Comparison of ENCODE assay signal across 14 cellular contexts in the genomic region with DNA sequence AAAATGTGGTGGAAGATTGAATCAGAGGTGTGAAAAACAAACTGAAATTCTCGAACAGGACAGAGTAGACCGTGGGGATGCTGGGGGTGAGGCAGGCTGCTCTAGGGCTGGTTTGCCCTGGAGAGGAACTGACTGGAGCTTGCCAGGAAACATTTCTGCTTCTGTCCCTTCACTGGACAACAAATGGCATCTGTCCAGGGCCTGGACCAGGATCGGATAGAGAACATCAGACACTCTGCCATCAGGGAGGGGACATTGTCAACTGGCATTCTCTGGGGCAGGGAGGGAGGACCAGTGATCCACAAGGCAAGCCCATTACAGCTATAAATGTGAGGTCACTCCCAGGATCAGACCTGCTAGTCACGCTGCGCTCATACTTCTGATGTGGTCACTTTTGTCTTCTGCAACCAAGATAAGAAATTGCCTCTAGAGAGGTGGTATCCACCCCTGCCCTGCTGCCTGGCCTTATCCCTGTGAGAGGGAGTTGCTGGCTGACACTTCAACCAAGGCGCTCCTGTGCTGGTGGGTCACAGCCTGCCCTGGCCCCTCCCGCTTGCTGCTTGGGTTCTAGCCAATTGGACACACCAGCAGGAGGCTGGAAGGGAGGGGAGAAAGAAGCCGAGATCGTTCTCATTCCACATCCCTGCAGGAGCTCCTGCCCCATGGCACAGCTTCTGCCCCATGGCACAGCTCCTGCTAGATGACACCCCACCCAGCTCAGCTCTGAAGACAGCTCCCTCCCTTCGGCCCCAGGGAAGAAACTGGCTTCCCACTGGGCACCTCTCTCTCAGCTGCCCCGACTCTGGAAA. TPM values are rescaled to one million over a fixed set of nuclear protein-coding genes. Genes with fewer than 3 reads are reported as not detected.
A peak's percentile ranks its signal among the peaks of the same experiment; 100 is the strongest.
DNase-seq lines count a peak whose midpoint lies in the region; TF ChIP-seq lines count a peak whose summit lies in the region.
"Had no signal": no experiment of that assay in that cellular context is flagged by ENCODE, and none has a peak within 500 bp of the region (broad histone marks: within the 10 kb centered on the region; RNA-seq: fewer than 3 reads in every experiment).

No MANE protein-coding gene starts in this region.

- no peak overlapping the region for H3K27ac Mint-ChIP-seq in Caco-2 (ENCODE audit: unreplicated experiment)
- H3K27ac Mint-ChIP-seq: T-cell had no signal

- H3K4me1 ChIP-seq in SJCRH30 (no peaks in the 10 kb centered on the region; the same call in 1 of the 2 replicates), Caco-2 (no peaks in the 10 kb centered on the region)
- H3K4me1 ChIP-seq: foreskin keratinocyte had no signal

- H3K27me3 Mint-ChIP-seq in Caco-2 (ENCODE audit: insufficient read depth, unreplicated experiment): no peaks in the 10 kb centered on the region

- H3K4me3 ChIP-seq in SJCRH30: no peak overlapping the region
- H3K4me3 ChIP-seq in Caco-2 (ENCODE audit: low read depth, low read length): no peak overlapping the region

- no peaks in the 10 kb centered on the region; the same call in 1 of the 2 replicates for H3K27me3 ChIP-seq in SJCRH30
- no peaks in the 10 kb centered on the region for H3K27me3 ChIP-seq in Caco-2 (replicated peaks; ENCODE audit: control insufficient read depth, insufficient read depth, low read length)

- in situ Hi-C loops in G401 (cut with HindIII; ENCODE audit: low sequenced_read_pairs): no loop called here

- no peaks in the 10 kb centered on the region for H3K9me3 Mint-ChIP-seq in Caco-2 (ENCODE audit: unreplicated experiment)
- H3K9me3 Mint-ChIP-seq: T-cell had no signal

- no peaks in the 10 kb centered on the region for H3K36me3 Mint-ChIP-seq in Caco-2 (ENCODE audit: insufficient read depth, unreplicated experiment)
- H3K36me3 Mint-ChIP-seq: T-cell had no signal

- DNase-seq in G401 (ENCODE audit: low spot score) (peak; percentile 23), SJCRH30 (peak; percentile 48 to 49), head of caudate nucleus (peak in 37 of 42 donors; percentile 17 to 79 (median 58)), nucleus accumbens (lab: John Stamatoyannopoulos, UW) (peak in 30 of 56 donors; percentile 6 to 61 (median 22)), mesenteric fat pad (ENCODE audit: low spot score) (no peak), NCI-H446 treated with DMSO at 0.1 percent for 48 hours (lab: John Stamatoyannopoulos, UW) (no peak), Caco-2 (no peak), cortex of kidney (lab: John Stamatoyannopoulos, UW) (no peak)
- DNase-seq: activated CD4-positive, alpha-beta T cell treated with anti-CD3 and anti-CD28 coated beads for 48 hours; effector memory CD4-positive, alpha-beta T cell; foreskin keratinocyte; islet precursor cell; stimulated activated CD4-positive, alpha-beta T cell treated with anti-CD3 and anti-CD28 coated beads, Interleukin-2, amount 100 ng/mL, for 48 hours; T-cell had no signal

- POLR2A ChIA-PET in Caco-2 (lab: Charles Lee): no interaction called here

- CTCF ChIA-PET in Caco-2 (lab: Charles Lee): interaction anchor here (0.6 to 0.7 kb wide), 2 partner anchors 8 to 881 kb away, joined by 3 read pairs; no protein-coding TSS in a partner anchor

- no peak overlapping the region for H3K27ac ChIP-seq in SJCRH30
- H3K27ac ChIP-seq: foreskin keratinocyte had no signal

- no peak overlapping the region for H3K4me3 Mint-ChIP-seq in Caco-2 (ENCODE audit: unreplicated experiment)
- H3K4me3 Mint-ChIP-seq: T-cell had no signal

- no TSS peak for BruUV-seq in Caco-2 (replicated peaks; lab: Mats Ljungman, UMichigan)

- H3K9me3 ChIP-seq in SJCRH30 (replicated peaks) (no peaks in the 10 kb centered on the region), Caco-2 (no peaks in the 10 kb centered on the region)

- H3K36me3 ChIP-seq in SJCRH30: no peaks in the 10 kb centered on the region
- no peaks in the 10 kb centered on the region for H3K36me3 ChIP-seq in Caco-2 (ENCODE audit: control insufficient read depth, insufficient read depth, low read length)

- TF ChIP-seq CTCF in Caco-2 (IDR thresholded peaks at IDR 0.05; ENCODE audit: insufficient read depth in 1 of 2, low read depth in 1 of 2, low read length in 1 of 2, severe bottlenecking in 1 of 2, unreplicated experiment in 1 of 2): no peak

- H3K4me1 Mint-ChIP-seq in Caco-2 (ENCODE audit: low read depth, unreplicated experiment): no peaks in the 10 kb centered on the region
- H3K4me1 Mint-ChIP-seq: T-cell had no signal

- intact Hi-C loops in head of caudate nucleus (cut with DNase I) (no loop called here), Caco-2 (cut with micrococcal nuclease; ENCODE audit: unreplicated experiment) (no loop called here)

RNA-seq across cellular contexts. Expression of a gene that starts 8.7 kb away (rescaled TPM):
- total RNA-seq in G401 (2014; rRNA removed; shearing (Covaris generic)): 1.6 and 2.6 TPM in 2 replicates
- total RNA-seq in SJCRH30 (2014; rRNA removed; shearing (Covaris generic)): 6.7 and 8.5 TPM in 2 replicates
- total RNA-seq in mesenteric fat pad (2.5 TPM), Caco-2 (2022) (not detected in 2 replicates)
- total RNA-seq: foreskin keratinocyte had no signal

RNA-seq across cellular contexts. Expression of a gene that starts 44.0 kb away (rescaled TPM):
- total RNA-seq in G401 (2014; rRNA removed; shearing (Covaris generic)): 33.1 and 33.3 TPM in 2 replicates
- 23.1 and 33.2 TPM in 2 replicates for total RNA-seq in SJCRH30 (2014; rRNA removed; shearing (Covaris generic))
- total RNA-seq in mesenteric fat pad: 33.5 TPM
- 15.5 and 18.0 TPM in 2 replicates for total RNA-seq in Caco-2 (2022)

Comparison
In these comparisons a context has a peak if more than half of its experiments do, and no peak if none do; other contexts are left out.
1. DNase-seq: peak in G401 (single experiment), SJCRH30 (2 of 2), head of caudate nucleus (37 of 42) and nucleus accumbens (30 of 56); none in mesenteric fat pad (single experiment), NCI-H446 treated with DMSO at 0.1 percent for 48 hours (single experiment), Caco-2 (0 of 2) and cortex of kidney (single experiment).